In the genomic region with DNA sequence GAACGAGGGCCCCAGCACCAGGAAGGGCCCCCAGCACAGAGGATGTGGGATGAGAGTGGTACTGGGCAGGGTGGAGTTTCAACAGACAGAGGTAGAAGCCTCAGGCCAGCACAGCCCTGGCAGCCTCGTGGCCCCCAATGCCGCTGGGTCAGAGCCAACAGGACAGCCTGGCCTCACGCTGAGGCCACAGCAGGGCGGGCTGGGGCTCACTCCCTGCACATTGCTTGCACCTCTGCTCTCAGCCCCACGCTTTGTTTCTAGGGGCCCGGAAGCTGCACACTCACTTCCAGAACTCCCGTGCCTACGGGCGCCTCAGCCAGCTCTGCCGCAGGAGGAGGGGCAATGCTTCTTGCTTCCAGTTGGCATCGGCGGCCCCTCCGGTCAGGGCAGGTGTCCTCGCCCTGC, we compare ENCODE assay signal across 26 cellular contexts.
DNase-seq lines count a peak whose midpoint lies in the region; ATAC-seq and TF ChIP-seq lines count a peak whose summit lies in the region.
"Had no signal": no experiment of that assay in that cellular context is flagged by ENCODE, and none has a peak within 500 bp of the region (broad histone marks: within the 10 kb centered on the region; RNA-seq: fewer than 3 reads in every experiment).

No MANE protein-coding gene starts in this region.

- no peak for ATAC-seq in activated naive CD8-positive, alpha-beta T cell treated with anti-CD3 and anti-CD28 coated beads, Interleukin-2, amount 50 U/mL, for 24 hours
- ATAC-seq in activated B cell treated with CpG ODN at 0.5 μM for 24 hours (ENCODE audit: low read depth): no peak
- ATAC-seq in stimulated activated memory B cell treated with anti-CD40 and anti-IgM and Interleukin-4, amounts not matched to agents 10 μg/mL and 1 μg/mL and 100 μg/mL, for 72 hours: no peak
- no peak for ATAC-seq in esophagus mucosa
- no peak for ATAC-seq in activated naive CD4-positive, alpha-beta T cell treated with anti-CD3 and anti-CD28 coated beads, Interleukin-2, amount 50 U/mL, for 72 hours
- ATAC-seq: left lobe of liver; natural killer cell; SK-N-SH treated with all-trans-retinoic acid at 6 μM for 48 hours; stimulated activated naive B cell treated with anti-CD40 and anti-IgM and Interleukin-4, amounts not matched to agents 10 μg/mL and 1 μg/mL and 100 μg/mL, for 72 hours had no signal

- peak overlapping the region; percentile 99 for H3K27ac ChIP-seq in KMS-11
- H3K27ac ChIP-seq: adrenal gland, brain microvascular endothelial cell, suprapubic skin, uterus had no signal

- peaks cover 7% of the 10 kb centered on the region for H3K4me1 Mint-ChIP-seq in activated naive CD8-positive, alpha-beta T cell treated with anti-CD3 and anti-CD28 coated beads for 36 hours
- H3K4me1 Mint-ChIP-seq in activated naive CD8-positive, alpha-beta T cell treated with anti-CD3 and anti-CD28 coated beads, Interleukin-2, amount 50 U/mL, for 24 hours: peaks cover 8% of the 10 kb centered on the region
- peaks cover 48% of the 10 kb centered on the region for H3K4me1 Mint-ChIP-seq in activated B cell treated with CpG ODN at 0.5 μM for 24 hours
- peaks cover 68% of the 10 kb centered on the region for H3K4me1 Mint-ChIP-seq in stimulated activated memory B cell treated with anti-CD40 and anti-IgM and Interleukin-4, amounts not matched to agents 10 μg/mL and 1 μg/mL and 100 μg/mL, for 72 hours
- H3K4me1 Mint-ChIP-seq: natural killer cell had no signal

- H3K4me3 ChIP-seq in KMS-11 (IDR thresholded peaks at IDR 0.05; ENCODE audit: insufficient read depth, low read depth, low read length): no peak overlapping the region
- H3K4me3 ChIP-seq: adrenal gland, suprapubic skin, uterus had no signal

- no peak for TF ChIP-seq CTCF in KMS-11 (conservative IDR thresholded peaks at IDR 0.05; ENCODE audit: low read depth, low read length)
- no peak for TF ChIP-seq CTCF in activated B cell treated with CpG ODN at 0.5 μM for 24 hours (IDR thresholded peaks at IDR 0.05)

- H3K9ac ChIP-seq in KMS-11: peak overlapping the region; percentile 90

- H3K4me1 ChIP-seq in KMS-11 (ENCODE audit: low read depth, poor library complexity, severe bottlenecking): peaks cover 77% of the 10 kb centered on the region
- H3K4me1 ChIP-seq: uterus had no signal

- H3K4me3 Mint-ChIP-seq in activated naive CD8-positive, alpha-beta T cell treated with anti-CD3 and anti-CD28 coated beads for 36 hours: no peak overlapping the region
- H3K4me3 Mint-ChIP-seq in activated naive CD8-positive, alpha-beta T cell treated with anti-CD3 and anti-CD28 coated beads, Interleukin-2, amount 50 U/mL, for 24 hours: no peak overlapping the region
- H3K4me3 Mint-ChIP-seq in activated B cell treated with CpG ODN at 0.5 μM for 24 hours: no peak overlapping the region
- H3K4me3 Mint-ChIP-seq in stimulated activated memory B cell treated with anti-CD40 and anti-IgM and Interleukin-4, amounts not matched to agents 10 μg/mL and 1 μg/mL and 100 μg/mL, for 72 hours: peak overlapping the region; percentile 41
- H3K4me3 Mint-ChIP-seq: activated CD4-positive, alpha-beta T cell treated with anti-CD3 and anti-CD28 coated beads, Interleukin-2, amount 10 ng/mL, durations not matched to agents 24 days and 14 days; HFFc6; mesothelial cell of epicardium; natural killer cell; stimulated activated naive B cell treated with anti-CD40 and anti-IgM and Interleukin-4, amounts not matched to agents 10 μg/mL and 1 μg/mL and 100 μg/mL, for 72 hours had no signal

- peak overlapping the region; percentile 98 for H3K4me2 ChIP-seq in KMS-11

- intact Hi-C loops in activated B cell treated with CpG ODN at 0.5 μM for 24 hours (cut with micrococcal nuclease): no loop called here

- CTCF ChIA-PET in activated B cell treated with CpG ODN at 0.5 μM for 24 hours (lab: Charles Lee): interaction anchor here (1.0 kb wide), 1 partner anchor 10 kb away, joined by 3 read pairs; no protein-coding TSS in a partner anchor

- peak overlapping the region; percentile 95 for H3K27ac Mint-ChIP-seq in activated naive CD8-positive, alpha-beta T cell treated with anti-CD3 and anti-CD28 coated beads for 36 hours
- no peak overlapping the region for H3K27ac Mint-ChIP-seq in activated naive CD8-positive, alpha-beta T cell treated with anti-CD3 and anti-CD28 coated beads, Interleukin-2, amount 50 U/mL, for 24 hours
- H3K27ac Mint-ChIP-seq in activated B cell treated with CpG ODN at 0.5 μM for 24 hours: peak overlapping the region; percentile 95
- peak overlapping the region; percentile 92 for H3K27ac Mint-ChIP-seq in stimulated activated memory B cell treated with anti-CD40 and anti-IgM and Interleukin-4, amounts not matched to agents 10 μg/mL and 1 μg/mL and 100 μg/mL, for 72 hours
- no peak overlapping the region for H3K27ac Mint-ChIP-seq in activated naive CD4-positive, alpha-beta T cell treated with anti-CD3 and anti-CD28 coated beads, Interleukin-2, amount 50 U/mL, for 72 hours
- H3K27ac Mint-ChIP-seq: HFFc6; mesothelial cell of epicardium; natural killer cell; stimulated activated naive B cell treated with anti-CD40 and anti-IgM and Interleukin-4, amounts not matched to agents 10 μg/mL and 1 μg/mL and 100 μg/mL, for 72 hours had no signal

- no peaks in the 10 kb centered on the region for H4K20me1 ChIP-seq in KMS-11 (ENCODE audit: insufficient read depth)

- 0 out of 2 replicates have a peak, but pooled peaks cover 9% of the 10 kb centered on the region for H3K79me2 ChIP-seq in KMS-11 (ENCODE audit: insufficient read depth, low read depth)

- H3K27me3 Mint-ChIP-seq in activated naive CD8-positive, alpha-beta T cell treated with anti-CD3 and anti-CD28 coated beads for 36 hours: no peaks in the 10 kb centered on the region
- H3K27me3 Mint-ChIP-seq in activated naive CD8-positive, alpha-beta T cell treated with anti-CD3 and anti-CD28 coated beads, Interleukin-2, amount 50 U/mL, for 24 hours: no peaks in the 10 kb centered on the region
- H3K27me3 Mint-ChIP-seq in activated B cell treated with CpG ODN at 0.5 μM for 24 hours: no peaks in the 10 kb centered on the region
- H3K27me3 Mint-ChIP-seq in stimulated activated memory B cell treated with anti-CD40 and anti-IgM and Interleukin-4, amounts not matched to agents 10 μg/mL and 1 μg/mL and 100 μg/mL, for 72 hours: no peaks in the 10 kb centered on the region
- H3K27me3 Mint-ChIP-seq: activated CD4-positive, alpha-beta T cell treated with anti-CD3 and anti-CD28 coated beads, Interleukin-2, amount 10 ng/mL, durations not matched to agents 24 days and 14 days; stimulated activated naive B cell treated with anti-CD40 and anti-IgM and Interleukin-4, amounts not matched to agents 10 μg/mL and 1 μg/mL and 100 μg/mL, for 72 hours had no signal

- DNase-seq in activated naive CD8-positive, alpha-beta T cell treated with anti-CD3 and anti-CD28 coated beads for 36 hours: no peak
- DNase-seq in activated naive CD8-positive, alpha-beta T cell treated with anti-CD3 and anti-CD28 coated beads, Interleukin-2, amount 50 U/mL, for 24 hours: no peak
- no peak for DNase-seq in activated B cell treated with CpG ODN at 0.5 μM for 24 hours
- no peak for DNase-seq in activated naive CD4-positive, alpha-beta T cell treated with anti-CD3 and anti-CD28 coated beads, Interleukin-2, amount 50 U/mL, for 72 hours (ENCODE audit: low spot score in 2 of 2)
- DNase-seq in GF-D8 (lab: John Stamatoyannopoulos, UW): no peak
- DNase-seq: activated CD4-positive, alpha-beta T cell treated with anti-CD3 and anti-CD28 coated beads, Interleukin-2, amount 10 ng/mL, durations not matched to agents 24 days and 14 days; adrenal gland; BE2C; brain microvascular endothelial cell; DMS79 treated with DMSO at 0.1 percent for 48 hours; HFFc6; KBM-7; natural killer cell; NCI-H1694; NCI-H510A treated with DMSO at 0.1 percent for 48 hours; stimulated activated CD4-positive, alpha-beta T cell treated with anti-CD3 and anti-CD28 coated beads, Interleukin-2, amount 100 ng/mL, for 48 hours; stimulated activated naive B cell treated with anti-CD40 and anti-IgM and Interleukin-4, amounts not matched to agents 10 μg/mL and 1 μg/mL and 100 μg/mL, for 72 hours; T-helper 2 cell; uterus had no signal

- no peaks in the 10 kb centered on the region for H3K36me3 ChIP-seq in KMS-11 (ENCODE audit: insufficient read depth)
- H3K36me3 ChIP-seq: adrenal gland, BE2C, brain microvascular endothelial cell, suprapubic skin, uterus had no signal

- peaks cover 1% of the 10 kb centered on the region for H3K36me3 Mint-ChIP-seq in activated naive CD8-positive, alpha-beta T cell treated with anti-CD3 and anti-CD28 coated beads for 36 hours
- H3K36me3 Mint-ChIP-seq in activated naive CD8-positive, alpha-beta T cell treated with anti-CD3 and anti-CD28 coated beads, Interleukin-2, amount 50 U/mL, for 24 hours (ENCODE audit: low read depth): no peaks in the 10 kb centered on the region
- H3K36me3 Mint-ChIP-seq in activated B cell treated with CpG ODN at 0.5 μM for 24 hours (ENCODE audit: low read depth): no peaks in the 10 kb centered on the region
- no peaks in the 10 kb centered on the region for H3K36me3 Mint-ChIP-seq in stimulated activated memory B cell treated with anti-CD40 and anti-IgM and Interleukin-4, amounts not matched to agents 10 μg/mL and 1 μg/mL and 100 μg/mL, for 72 hours
- no peaks in the 10 kb centered on the region for H3K36me3 Mint-ChIP-seq in activated naive CD4-positive, alpha-beta T cell treated with anti-CD3 and anti-CD28 coated beads, Interleukin-2, amount 50 U/mL, for 72 hours
- H3K36me3 Mint-ChIP-seq: mesothelial cell of epicardium; natural killer cell; stimulated activated naive B cell treated with anti-CD40 and anti-IgM and Interleukin-4, amounts not matched to agents 10 μg/mL and 1 μg/mL and 100 μg/mL, for 72 hours had no signal

- no peaks in the 10 kb centered on the region for H3K9me3 Mint-ChIP-seq in activated naive CD8-positive, alpha-beta T cell treated with anti-CD3 and anti-CD28 coated beads for 36 hours
- H3K9me3 Mint-ChIP-seq in activated naive CD8-positive, alpha-beta T cell treated with anti-CD3 and anti-CD28 coated beads, Interleukin-2, amount 50 U/mL, for 24 hours: no peaks in the 10 kb centered on the region
- no peaks in the 10 kb centered on the region for H3K9me3 Mint-ChIP-seq in activated B cell treated with CpG ODN at 0.5 μM for 24 hours
- H3K9me3 Mint-ChIP-seq in stimulated activated memory B cell treated with anti-CD40 and anti-IgM and Interleukin-4, amounts not matched to agents 10 μg/mL and 1 μg/mL and 100 μg/mL, for 72 hours: peaks cover 4% of the 10 kb centered on the region
- H3K9me3 Mint-ChIP-seq in activated naive CD4-positive, alpha-beta T cell treated with anti-CD3 and anti-CD28 coated beads, Interleukin-2, amount 50 U/mL, for 72 hours: no peaks in the 10 kb centered on the region
- H3K9me3 Mint-ChIP-seq: activated CD4-positive, alpha-beta T cell treated with anti-CD3 and anti-CD28 coated beads, Interleukin-2, amount 10 ng/mL, durations not matched to agents 24 days and 14 days; HFFc6; mesothelial cell of epicardium; natural killer cell; stimulated activated naive B cell treated with anti-CD40 and anti-IgM and Interleukin-4, amounts not matched to agents 10 μg/mL and 1 μg/mL and 100 μg/mL, for 72 hours had no signal

- H2AFZ ChIP-seq in KMS-11 (ENCODE audit: low read depth): peak overlapping the region; percentile 18; the same call in 1 of the 2 replicates

- no peaks in the 10 kb centered on the region for H3K27me3 ChIP-seq in KMS-11 (ENCODE audit: insufficient read depth, low read depth)
- H3K27me3 ChIP-seq: adrenal gland, BE2C, brain microvascular endothelial cell, suprapubic skin, uterus had no signal

- POLR2A ChIA-PET in activated B cell treated with CpG ODN at 0.5 μM for 24 hours (lab: Charles Lee): interaction anchor here (1.2 to 1.7 kb wide), 3 partner anchors 8 to 28 kb away, joined by 3 to 11 read pairs (median 3); no protein-coding TSS in a partner anchor

Comparison
In these comparisons a context has a peak if more than half of its experiments do, and no peak if none do; other contexts are left out.
1. H3K27ac Mint-ChIP-seq: peak in activated naive CD8-positive, alpha-beta T cell treated with anti-CD3 and anti-CD28 coated beads for 36 hours (single experiment), activated B cell treated with CpG ODN at 0.5 μM for 24 hours (single experiment) and stimulated activated memory B cell treated with anti-CD40 and anti-IgM and Interleukin-4, amounts not matched to agents 10 μg/mL and 1 μg/mL and 100 μg/mL, for 72 hours (single experiment); none in activated naive CD8-positive, alpha-beta T cell treated with anti-CD3 and anti-CD28 coated beads, Interleukin-2, amount 50 U/mL, for 24 hours (single experiment) and activated naive CD4-positive, alpha-beta T cell treated with anti-CD3 and anti-CD28 coated beads, Interleukin-2, amount 50 U/mL, for 72 hours (0 of 2).